20 cellular contexts compared by ENCODE assay signal in the genomic region with DNA sequence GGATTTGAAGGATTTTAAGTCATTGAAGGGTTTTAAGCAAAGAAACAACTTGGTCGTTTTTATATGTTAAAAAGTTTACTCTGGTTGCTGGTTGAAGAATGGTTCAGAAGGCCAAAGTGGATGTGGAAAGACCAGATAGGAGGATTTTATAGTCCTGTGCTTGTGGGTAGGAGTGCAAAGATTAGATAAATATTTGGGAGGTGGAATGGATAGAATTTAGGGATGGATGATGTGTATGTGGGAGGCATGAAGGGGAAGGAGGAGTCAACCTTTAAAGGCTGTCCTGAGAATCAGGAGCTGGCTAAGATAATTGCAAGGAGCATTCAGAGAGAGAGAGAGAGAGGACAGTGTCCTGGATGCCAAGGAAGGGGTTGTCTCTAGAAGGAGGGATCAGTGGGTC.
"Had no signal": no experiment of that assay in that cellular context is flagged by ENCODE, and none has a peak within 500 bp of the region (broad histone marks: within the 10 kb centered on the region; RNA-seq: fewer than 3 reads in every experiment).

No MANE protein-coding gene starts in this region.

- H3K9me3 ChIP-seq: gastroesophageal sphincter, left lung, lower lobe of right lung, neutrophil, spleen, stomach had no signal

- H3K4me1 ChIP-seq: gastroesophageal sphincter, left lung, lower lobe of right lung, spleen, stomach had no signal

- ATAC-seq: esophagus mucosa, gastroesophageal sphincter, left lung, lower lobe of right lung, sciatic nerve had no signal

- DNase-seq: effector CD4-positive, alpha-beta T cell; immature natural killer cell; left lung; lower lobe of right lung; midbrain; nephron progenitor cell; spleen; stimulated activated CD4-positive, alpha-beta T cell treated with anti-CD3 and anti-CD28 coated beads, Interleukin-15, amount 100 ng/mL, for 24 hours; stimulated activated CD4-positive, alpha-beta T cell treated with anti-CD3 and anti-CD28 coated beads, Interleukin-1b, Interleukin-23, amount 100 ng/mL, for 48 hours; stimulated activated CD4-positive, alpha-beta T cell treated with anti-CD3 and anti-CD28 coated beads, Interleukin-4, amount 100 ng/mL, for 4 hours; stimulated activated naive CD4-positive, alpha-beta T cell; stomach; substantia nigra had no signal

- FAIRE-seq: keratinocyte had no signal

- H3K27ac Mint-ChIP-seq: immature natural killer cell, memory B cell had no signal

- H3K4me3 Mint-ChIP-seq: immature natural killer cell, memory B cell, nephron progenitor cell had no signal

- H3K36me3 Mint-ChIP-seq: immature natural killer cell had no signal

- H3K9me3 Mint-ChIP-seq: immature natural killer cell, memory B cell had no signal

- H3K4me3 ChIP-seq: coronary artery, gastroesophageal sphincter, left lung, lower lobe of right lung, spleen, stomach had no signal

- H3K27me3 ChIP-seq: gastroesophageal sphincter, stomach had no signal

- H3K36me3 ChIP-seq: gastroesophageal sphincter, left lung, lower lobe of right lung, neutrophil, spleen, stomach had no signal

- H3K27ac ChIP-seq: coronary artery, gastroesophageal sphincter, left lung, lower lobe of right lung, neutrophil, spleen, stomach had no signal

- H3K4me1 Mint-ChIP-seq: immature natural killer cell had no signal
